ENCODE assay signal across 1 cellular context in the genomic region with DNA sequence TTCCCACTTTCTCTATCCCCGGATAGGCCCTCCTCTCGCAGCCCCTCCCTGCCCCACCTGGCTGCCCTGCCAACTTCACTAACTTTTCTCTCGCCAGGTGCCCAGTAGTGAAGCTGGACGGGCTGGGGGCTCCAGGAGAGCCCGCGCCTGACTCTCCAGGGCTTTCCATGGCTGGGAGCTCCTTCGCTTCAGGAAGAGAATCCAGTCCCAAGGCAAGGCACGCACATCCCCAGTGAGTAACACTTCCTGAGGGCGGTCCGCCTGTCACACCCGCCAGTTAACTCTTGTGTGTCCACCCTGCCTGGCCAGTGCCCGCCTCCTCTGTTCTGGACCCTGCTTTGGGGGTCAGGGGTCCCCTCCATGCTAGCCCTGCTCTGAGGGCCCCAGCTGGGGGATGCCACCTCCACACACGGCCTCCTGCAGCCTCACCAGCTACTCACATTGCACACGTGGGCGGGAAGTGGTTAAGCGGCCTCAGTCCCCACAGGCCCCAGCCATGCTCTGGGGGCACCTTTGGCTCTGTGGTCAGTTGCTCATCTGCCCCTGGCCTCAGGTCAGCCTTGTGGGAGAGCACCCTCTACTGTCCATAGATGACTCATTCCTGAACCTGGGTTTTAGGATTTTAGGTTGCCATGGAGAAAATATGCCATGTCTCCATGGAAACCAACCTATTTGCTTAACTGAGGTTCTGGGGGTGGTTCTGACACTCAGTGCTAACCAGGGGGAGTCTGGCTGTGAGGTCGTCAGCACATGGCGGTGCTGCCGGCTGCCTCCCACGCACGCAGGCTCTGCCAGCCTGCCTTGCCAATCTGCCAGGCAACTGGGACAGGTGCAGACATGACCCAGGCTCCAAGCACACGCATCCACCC.
TF ChIP-seq lines count a peak whose summit lies in the region.

A gene with protein sequence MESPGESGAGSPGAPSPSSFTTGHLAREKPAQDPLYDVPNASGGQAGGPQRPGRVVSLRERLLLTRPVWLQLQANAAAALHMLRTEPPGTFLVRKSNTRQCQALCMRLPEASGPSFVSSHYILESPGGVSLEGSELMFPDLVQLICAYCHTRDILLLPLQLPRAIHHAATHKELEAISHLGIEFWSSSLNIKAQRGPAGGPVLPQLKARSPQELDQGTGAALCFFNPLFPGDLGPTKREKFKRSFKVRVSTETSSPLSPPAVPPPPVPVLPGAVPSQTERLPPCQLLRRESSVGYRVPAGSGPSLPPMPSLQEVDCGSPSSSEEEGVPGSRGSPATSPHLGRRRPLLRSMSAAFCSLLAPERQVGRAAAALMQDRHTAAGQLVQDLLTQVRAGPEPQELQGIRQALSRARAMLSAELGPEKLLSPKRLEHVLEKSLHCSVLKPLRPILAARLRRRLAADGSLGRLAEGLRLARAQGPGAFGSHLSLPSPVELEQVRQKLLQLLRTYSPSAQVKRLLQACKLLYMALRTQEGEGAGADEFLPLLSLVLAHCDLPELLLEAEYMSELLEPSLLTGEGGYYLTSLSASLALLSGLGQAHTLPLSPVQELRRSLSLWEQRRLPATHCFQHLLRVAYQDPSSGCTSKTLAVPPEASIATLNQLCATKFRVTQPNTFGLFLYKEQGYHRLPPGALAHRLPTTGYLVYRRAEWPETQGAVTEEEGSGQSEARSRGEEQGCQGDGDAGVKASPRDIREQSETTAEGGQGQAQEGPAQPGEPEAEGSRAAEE (minus strand): TSS at position 201 of the 869 bp plus-strand sequence. CDS start 32 bp downstream, at position 169.

TF ChIP-seq in IMR-90, 13 proteins besides CTCF, POLR2A, EP300 and RAD21 (continued from another document):
- no peak; the same call in 1 of the 2 replicates for TF ChIP-seq CHD1 (IDR thresholded peaks at IDR 0.05; ENCODE audit: low read depth, low read length)
- peak; percentile 99 for TF ChIP-seq RCOR1 (IDR thresholded peaks at IDR 0.05; ENCODE audit: insufficient replicate concordance, low read length)
- TF ChIP-seq SMC3 (IDR thresholded peaks at IDR 0.05; ENCODE audit: low read depth, low read length): peak; percentile 4; the same call in 1 of the 2 replicates
- peak; percentile 54; the same call in 1 of the 2 replicates for TF ChIP-seq CEBPB (IDR thresholded peaks at IDR 0.05; ENCODE audit: low read depth, low read length)
- no peak for TF ChIP-seq MAFK (IDR thresholded peaks at IDR 0.05; ENCODE audit: low read depth, low read length)
- TF ChIP-seq USF2 (IDR thresholded peaks at IDR 0.05; ENCODE audit: low read depth, low read length): peak; percentile 77
- 0 out of 2 replicates have a peak, but pooled peaks have one; percentile 2 for TF ChIP-seq NFE2L2 (IDR thresholded peaks at IDR 0.05; ENCODE audit: low read depth, low read length)
- TF ChIP-seq, protein P1, sequence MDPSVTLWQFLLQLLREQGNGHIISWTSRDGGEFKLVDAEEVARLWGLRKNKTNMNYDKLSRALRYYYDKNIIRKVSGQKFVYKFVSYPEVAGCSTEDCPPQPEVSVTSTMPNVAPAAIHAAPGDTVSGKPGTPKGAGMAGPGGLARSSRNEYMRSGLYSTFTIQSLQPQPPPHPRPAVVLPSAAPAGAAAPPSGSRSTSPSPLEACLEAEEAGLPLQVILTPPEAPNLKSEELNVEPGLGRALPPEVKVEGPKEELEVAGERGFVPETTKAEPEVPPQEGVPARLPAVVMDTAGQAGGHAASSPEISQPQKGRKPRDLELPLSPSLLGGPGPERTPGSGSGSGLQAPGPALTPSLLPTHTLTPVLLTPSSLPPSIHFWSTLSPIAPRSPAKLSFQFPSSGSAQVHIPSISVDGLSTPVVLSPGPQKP (IDR thresholded peaks at IDR 0.05; ENCODE audit: borderline replicate concordance, low read depth, low read length): no peak
- TF ChIP-seq MAZ (IDR thresholded peaks at IDR 0.05; ENCODE audit: borderline replicate concordance, low read depth, low read length): peak; percentile 79
- peak; percentile 78 for TF ChIP-seq BHLHE40 (IDR thresholded peaks at IDR 0.05; ENCODE audit: low read depth, low read length)
- TF ChIP-seq FOS (IDR thresholded peaks at IDR 0.05; ENCODE audit: low read depth, low read length): peak; percentile 98
- TF ChIP-seq MXI1 (IDR thresholded peaks at IDR 0.05; ENCODE audit: borderline replicate concordance, low read depth, low read length): peak; percentile 92
